Comparison of ENCODE assay signal across 8 cellular contexts in the genomic region with DNA sequence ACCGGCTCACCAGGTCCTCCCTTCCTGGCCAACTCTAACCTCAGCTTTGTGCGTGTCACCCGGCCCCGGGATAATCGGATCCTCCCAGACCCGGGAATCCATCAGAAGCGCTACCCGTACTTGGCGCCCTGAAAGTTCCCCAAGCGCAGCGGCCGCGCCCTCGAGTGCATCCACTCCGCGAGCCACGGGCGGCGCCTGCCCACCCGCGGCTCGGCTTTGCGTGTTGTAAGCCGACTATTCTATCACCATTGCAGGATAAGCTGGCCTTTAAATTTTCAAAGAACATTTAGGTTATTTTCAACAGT. TPM values are rescaled to one million over a fixed set of nuclear protein-coding genes. Genes with fewer than 3 reads are reported as not detected.
DNase-seq lines count a peak whose midpoint lies in the region; ATAC-seq and TF ChIP-seq lines count a peak whose summit lies in the region.

No MANE protein-coding gene starts in this region.

- no peaks in the 10 kb centered on the region for H3K9me3 Mint-ChIP-seq in activated naive CD8-positive, alpha-beta T cell treated with anti-CD3 and anti-CD28 coated beads for 36 hours

- no peak for ATAC-seq in GM18517 (IDR thresholded peaks at IDR 0.05; ENCODE audit: unreplicated experiment)

- DNase-seq in KG1 (lab: John Stamatoyannopoulos, UW) (peak; percentile 38), GM20000 (ENCODE audit: low spot score) (no peak), NOMO-1 treated with DMSO at 0.1 percent for 48 hours (lab: John Stamatoyannopoulos, UW; ENCODE audit: unreplicated experiment) (no peak), NCI-H187 treated with DMSO at 0.1 percent for 48 hours (lab: John Stamatoyannopoulos, UW) (no peak)
- no peak for DNase-seq in activated naive CD8-positive, alpha-beta T cell treated with anti-CD3 and anti-CD28 coated beads for 36 hours
- DNase-seq in stimulated activated CD4-positive, alpha-beta T cell treated with anti-CD3 and anti-CD28 coated beads, Interleukin-12 subunit alpha, Interleukin-12 subunit beta, amount 100 ng/mL, for 4 hours = peak; percentile 40

- H3K4me3 Mint-ChIP-seq in activated naive CD8-positive, alpha-beta T cell treated with anti-CD3 and anti-CD28 coated beads for 36 hours = peak overlapping the region; percentile 84

- peaks cover 7% of the 10 kb centered on the region for H3K36me3 Mint-ChIP-seq in activated naive CD8-positive, alpha-beta T cell treated with anti-CD3 and anti-CD28 coated beads for 36 hours

- peaks cover 9% of the 10 kb centered on the region for H3K4me1 Mint-ChIP-seq in activated naive CD8-positive, alpha-beta T cell treated with anti-CD3 and anti-CD28 coated beads for 36 hours

- no peak overlapping the region for H3K9ac ChIP-seq in iPS-15b (ENCODE audit: low read depth, low read length)

- no peaks in the 10 kb centered on the region for H3K36me3 ChIP-seq in iPS-15b (ENCODE audit: control insufficient read depth, insufficient read depth, low read length)

- H3K27me3 ChIP-seq in iPS-15b (ENCODE audit: control insufficient read depth, insufficient read depth, low read length) = peaks cover 99% of the 10 kb centered on the region

- peak overlapping the region; percentile 71 for H3K4me3 ChIP-seq in iPS-15b (ENCODE audit: low read depth, low read length)

- H3K27ac Mint-ChIP-seq in activated naive CD8-positive, alpha-beta T cell treated with anti-CD3 and anti-CD28 coated beads for 36 hours = peak overlapping the region; percentile 93

- no peaks in the 10 kb centered on the region for H3K4me1 ChIP-seq in iPS-15b (ENCODE audit: control insufficient read depth, insufficient read depth, low read length)

- no peak for TF ChIP-seq CTCF in GM20000 (IDR thresholded peaks at IDR 0.05; ENCODE audit: extremely low read depth, missing control alignments)

- no peaks in the 10 kb centered on the region for H3K9me3 ChIP-seq in iPS-15b (ENCODE audit: control insufficient read depth, insufficient read depth, low read length)

- peaks cover 44% of the 10 kb centered on the region for H3K27me3 Mint-ChIP-seq in activated naive CD8-positive, alpha-beta T cell treated with anti-CD3 and anti-CD28 coated beads for 36 hours

RNA-seq across cellular contexts. Expression of gene EBLN1, which starts 35.7 kb away (rescaled TPM):
- not detected for total RNA-seq in activated naive CD8-positive, alpha-beta T cell treated with anti-CD3 and anti-CD28 coated beads for 36 hours

Comparison
In these comparisons a context has a peak if more than half of its experiments do, and no peak if none do; other contexts are left out.
1. DNase-seq: peak in KG1 (single experiment) and stimulated activated CD4-positive, alpha-beta T cell treated with anti-CD3 and anti-CD28 coated beads, Interleukin-12 subunit alpha, Interleukin-12 subunit beta, amount 100 ng/mL, for 4 hours (single experiment); none in activated naive CD8-positive, alpha-beta T cell treated with anti-CD3 and anti-CD28 coated beads for 36 hours (single experiment), GM20000 (single experiment), NOMO-1 treated with DMSO at 0.1 percent for 48 hours (single experiment) and NCI-H187 treated with DMSO at 0.1 percent for 48 hours (single experiment).